10 cellular contexts compared by ENCODE assay signal in the genomic region with DNA sequence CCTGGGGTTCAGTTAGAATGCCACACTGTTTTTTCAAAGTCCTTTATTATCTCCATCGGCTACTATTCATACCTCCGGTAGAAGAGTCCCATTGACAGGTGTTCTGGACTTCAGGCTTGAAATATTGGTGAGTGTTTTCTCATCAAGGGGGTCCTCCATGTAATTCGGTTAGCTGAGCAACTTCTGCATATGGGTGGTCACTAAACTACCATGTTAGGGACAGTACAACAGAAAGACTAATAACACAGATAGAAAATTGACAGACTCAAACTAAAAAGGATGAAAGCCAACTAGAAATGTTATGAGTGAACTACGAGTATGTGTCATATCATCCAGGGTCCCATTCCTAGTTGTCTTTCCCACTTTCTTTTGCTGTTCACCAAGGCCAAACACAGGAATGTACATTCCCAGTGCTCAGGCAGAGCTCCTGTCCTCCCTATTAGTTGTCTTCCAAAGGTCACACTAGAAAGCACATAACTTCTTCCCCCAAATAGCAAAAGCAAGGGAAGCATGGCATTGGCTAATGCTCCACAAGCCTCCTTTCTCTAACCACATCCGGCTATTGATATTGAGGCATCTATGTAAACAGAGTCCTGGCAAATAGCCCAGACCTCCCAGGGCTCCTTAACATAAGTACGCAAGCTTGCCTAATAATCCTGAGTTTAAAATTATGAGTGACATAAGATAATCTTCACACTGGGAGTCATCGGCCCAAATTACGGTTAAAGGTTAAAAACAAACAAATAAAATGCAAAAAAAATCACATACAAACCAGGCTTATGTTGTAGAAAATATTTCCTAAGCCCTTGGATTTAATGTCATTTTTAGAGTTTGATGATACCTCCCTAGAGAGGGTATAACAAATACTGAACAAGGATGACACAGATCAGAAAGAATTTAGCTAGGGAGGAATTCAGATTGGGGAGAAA. TPM values are rescaled to one million over a fixed set of nuclear protein-coding genes. Genes with fewer than 3 reads are reported as not detected.
DNase-seq lines count a peak whose midpoint lies in the region; ATAC-seq and TF ChIP-seq lines count a peak whose summit lies in the region.
"Had no signal": no experiment of that assay in that cellular context is flagged by ENCODE, and none has a peak within 500 bp of the region (broad histone marks: within the 10 kb centered on the region; RNA-seq: fewer than 3 reads in every experiment).

No MANE protein-coding gene starts in this region.

- H3K4me1 ChIP-seq in SJCRH30 (peaks cover 15% of the 10 kb centered on the region), skeletal muscle tissue (ENCODE audit: control insufficient read depth in 3 of 3, insufficient read depth in 3 of 3, low read length in 3 of 3) (peaks cover 0 to 3% (median 0%) of the 10 kb centered on the region in 3 donors)

- H3K27me3 ChIP-seq in SJCRH30 (no peaks in the 10 kb centered on the region), skeletal muscle tissue (ENCODE audit: control insufficient read depth in 3 of 3, insufficient read depth in 3 of 3, low read length in 3 of 3) (no peaks in the 10 kb centered on the region)

- peak; percentile 80 for DNase-seq in HFF-Myc (ENCODE audit: extremely low read depth, low read depth)
- peak; percentile 84 to 86 for DNase-seq in SJCRH30
- peak; percentile 78 for DNase-seq in fibroblast of the conjunctiva (ENCODE audit: low read depth)
- DNase-seq in NOMO-1 treated with DMSO at 0.1 percent for 48 hours (lab: John Stamatoyannopoulos, UW; ENCODE audit: unreplicated experiment) = no peak
- DNase-seq in NCI-H1930 (lab: John Stamatoyannopoulos, UW) = no peak
- DNase-seq: activated CD4-positive, alpha-beta memory T cell treated with anti-CD3 and anti-CD28 coated beads for 36 hours; NCI-H1694 treated with DMSO at 0.1 percent for 48 hours; Right ventricle myocardium superior had no signal

- no peak for ATAC-seq in GM21723 (IDR thresholded peaks at IDR 0.05; ENCODE audit: unreplicated experiment)

- H3K27ac ChIP-seq in SJCRH30 = peak overlapping the region; percentile 6; the same call in 1 of the 2 replicates
- peak overlapping the region; percentile 2 for H3K27ac ChIP-seq in skeletal muscle tissue (ENCODE audit: low read depth, low read length)

- H3K9me3 ChIP-seq in SJCRH30 (replicated peaks) (no peaks in the 10 kb centered on the region), skeletal muscle tissue (ENCODE audit: control insufficient read depth in 3 of 3, low read length in 3 of 3) (no peaks in the 10 kb centered on the region)

- no peak overlapping the region for H3K9ac ChIP-seq in skeletal muscle tissue (ENCODE audit: low read depth in 1 of 3, low read length in 3 of 3)

- H3K36me3 ChIP-seq in SJCRH30 = no peaks in the 10 kb centered on the region
- no peaks in the 10 kb centered on the region for H3K36me3 ChIP-seq in skeletal muscle tissue (ENCODE audit: control insufficient read depth in 3 of 3, insufficient read depth in 3 of 3, low read length in 3 of 3)

- no peak overlapping the region for H3K4me3 ChIP-seq in HFF-Myc (replicated peaks; ENCODE audit: low read depth, low read length)
- H3K4me3 ChIP-seq in SJCRH30 = no peak overlapping the region
- no peak overlapping the region for H3K4me3 ChIP-seq in skeletal muscle tissue (ENCODE audit: low read length in 3 of 3)

- TF ChIP-seq CTCF in HFF-Myc (IDR thresholded peaks at IDR 0.05; ENCODE audit: low read depth, low read length, missing control alignments) = no peak

RNA-seq across cellular contexts. Expression of gene CCN2, which starts 13.2 kb away (rescaled TPM):
- 2.3 TPM in 2 replicates for total RNA-seq in SJCRH30 (2014; rRNA removed; shearing (Covaris generic))
- total RNA-seq in skeletal muscle tissue = 29.7 TPM
- total RNA-seq: activated CD4-positive, alpha-beta memory T cell treated with anti-CD3 and anti-CD28 coated beads for 36 hours had no signal

Comparison
In these comparisons a context has a peak if more than half of its experiments do, and no peak if none do; other contexts are left out.
1. DNase-seq: peak in HFF-Myc (single experiment), SJCRH30 (2 of 2) and fibroblast of the conjunctiva (single experiment); none in NOMO-1 treated with DMSO at 0.1 percent for 48 hours (single experiment) and NCI-H1930 (0 of 2).